In the genomic region with DNA sequence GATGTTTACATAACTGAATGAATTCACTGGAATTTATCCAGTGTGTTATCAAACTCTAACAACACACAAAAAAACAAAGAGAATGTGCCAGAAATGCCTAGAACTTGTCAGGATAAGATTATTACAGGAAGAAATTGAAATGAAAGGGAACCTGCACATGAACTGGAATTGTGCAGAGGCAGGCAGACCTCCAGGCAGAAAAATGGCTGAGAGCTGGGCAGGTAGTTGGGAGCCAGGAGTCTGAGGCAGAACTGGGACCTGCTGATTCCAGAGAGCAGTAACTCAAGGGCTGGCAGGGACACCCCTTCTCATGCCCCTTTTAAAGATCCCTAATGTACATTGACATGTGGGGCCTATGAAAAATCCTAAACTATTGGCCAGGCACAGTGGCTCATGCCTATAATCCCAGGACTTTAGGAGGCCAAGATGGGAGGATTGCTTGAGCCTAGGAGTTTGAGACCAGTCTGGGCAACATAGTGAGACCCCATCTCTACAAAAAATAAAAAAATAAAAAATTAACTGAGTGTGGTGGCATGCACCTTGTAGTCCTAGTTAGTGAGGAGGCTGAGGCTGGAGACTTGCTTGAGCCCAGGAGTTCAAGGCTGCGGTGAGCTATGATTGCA, we compare ENCODE assay signal across 8 cellular contexts. TPM values are rescaled to one million over a fixed set of nuclear protein-coding genes. Genes with fewer than 3 reads are reported as not detected.
DNase-seq lines count a peak whose midpoint lies in the region; ATAC-seq and TF ChIP-seq lines count a peak whose summit lies in the region.

No MANE protein-coding gene starts in this region.

- no peaks in the 10 kb centered on the region for H3K27me3 ChIP-seq in SU-DHL-6 (ENCODE audit: low read length)

- peaks cover 10% of the 10 kb centered on the region for H3K36me3 ChIP-seq in SU-DHL-6 (ENCODE audit: low read length)

- no peaks in the 10 kb centered on the region; the same call in 1 of the 2 replicates for H4K20me1 ChIP-seq in SU-DHL-6 (ENCODE audit: low read depth, low read length)

- H3K9me3 ChIP-seq in SU-DHL-6 (ENCODE audit: insufficient read depth, low read length) = no peaks in the 10 kb centered on the region

- H3K79me2 ChIP-seq in SU-DHL-6 (ENCODE audit: insufficient read depth, low read length) = peaks cover 49% of the 10 kb centered on the region

- no peak for ATAC-seq in HG03571 (IDR thresholded peaks at IDR 0.05; ENCODE audit: unreplicated experiment)

- H2AFZ ChIP-seq in SU-DHL-6 (ENCODE audit: low read depth, low read length, severe bottlenecking) = no peak overlapping the region

- H3K27ac ChIP-seq in SU-DHL-6 (ENCODE audit: low read depth, low read length) = peak overlapping the region; percentile 88

- H3K9ac ChIP-seq in SU-DHL-6 (ENCODE audit: low read length) = peak overlapping the region; percentile 64

- peaks cover 33% of the 10 kb centered on the region for H3F3A ChIP-seq in SU-DHL-6 (ENCODE audit: insufficient read depth)

- no peaks in the 10 kb centered on the region for H3K9me2 ChIP-seq in SU-DHL-6 (replicated peaks; ENCODE audit: insufficient read depth, low read length)

- DNase-seq in fibroblast of the aortic adventitia (ENCODE audit: low read depth) (no peak), skeletal muscle cell (ENCODE audit: low read depth) (no peak), islet precursor cell (no peak), middle frontal gyrus (ENCODE audit: extremely low spot score, low spot score) (no peak), NCI-H1930 (lab: John Stamatoyannopoulos, UW) (no peak)

- TF ChIP-seq CTCF in GM12875 (IDR thresholded peaks at IDR 0.05; ENCODE audit: borderline replicate concordance, insufficient read depth, low read depth, low read length) (no peak), SU-DHL-6 (IDR thresholded peaks at IDR 0.05; ENCODE audit: insufficient read depth, low read length, poor library complexity, severe bottlenecking) (no peak), fibroblast of the aortic adventitia (IDR thresholded peaks at IDR 0.05; ENCODE audit: insufficient read depth, low read length) (no peak)

- H3K4me3 ChIP-seq in GM12875 (ENCODE audit: low read depth, low read length) (peak overlapping the region; percentile 60), SU-DHL-6 (ENCODE audit: insufficient read depth, low read length, poor library complexity, severe bottlenecking) (peak overlapping the region; percentile 80), fibroblast of the aortic adventitia (ENCODE audit: low read depth, low read length) (peak overlapping the region; percentile 87), skeletal muscle cell (ENCODE audit: low read depth, low read length) (peak overlapping the region; percentile 71)

- H3K4me2 ChIP-seq in SU-DHL-6 (ENCODE audit: low read depth, low read length, poor library complexity, severe bottlenecking) = peak overlapping the region; percentile 90

RNA-seq across cellular contexts. Expression of gene SP110, which starts 0.7 kb away (rescaled TPM):
- 21.0 and 46.0 TPM in 2 replicates for total RNA-seq in fibroblast of the aortic adventitia (ENCODE audit: low replicate concordance)

RNA-seq across cellular contexts. Expression of gene SP140, which starts 5.1 kb away (rescaled TPM):
- total RNA-seq in fibroblast of the aortic adventitia (ENCODE audit: low replicate concordance) = 0.09 and 0.41 TPM in 2 replicates
